In the genomic region with DNA sequence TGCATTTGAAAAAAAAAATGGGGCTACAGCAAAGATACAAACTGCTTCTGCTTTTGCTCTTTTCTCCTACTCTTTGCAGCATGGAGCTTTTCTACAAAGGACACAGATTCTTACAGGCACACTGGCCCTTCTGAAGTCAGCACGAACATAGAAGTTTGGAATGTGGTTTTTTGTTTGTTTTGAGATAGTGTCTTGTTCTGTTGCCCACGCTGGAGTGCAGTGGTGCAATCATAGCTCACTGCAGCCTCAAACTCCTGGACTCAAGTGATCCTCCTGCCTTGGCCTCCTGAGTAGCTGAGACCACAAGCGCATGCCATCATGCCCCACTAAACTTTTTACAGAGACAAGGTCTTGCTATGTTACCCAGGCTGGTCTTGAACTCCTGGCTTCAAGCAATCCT, we compare ENCODE assay signal across 6 cellular contexts. TPM values are rescaled to one million over a fixed set of nuclear protein-coding genes. Genes with fewer than 3 reads are reported as not detected.
"Had no signal": no experiment of that assay in that cellular context is flagged by ENCODE, and none has a peak within 500 bp of the region (broad histone marks: within the 10 kb centered on the region; RNA-seq: fewer than 3 reads in every experiment).

No MANE protein-coding gene starts in this region.

RNA-seq across cellular contexts. Expression of a gene that starts 9.4 kb away (rescaled TPM):
- total RNA-seq: activated CD8-positive, alpha-beta T cell treated with anti-CD3 and anti-CD28 coated beads, Interleukin-2, amount 10 ng/mL, durations not matched to agents 7 days and 5 days; activated T-helper 1 cell treated with anti-CD3 and anti-CD28 coated beads, Interleukin-12 subunit alpha, Interleukin-12 subunit beta, Interleukin-2, Interleukin-4 antibody, amounts not matched to agents 30 ng/mL and 10 ng/mL and 1 ng/mL, durations not matched to agents 14 hours and 24 hours and 36 hours; endothelial cell of umbilical vein; SK-MEL-5; T-cell had no signal
- polyA plus RNA-seq: endothelial cell of umbilical vein, immature natural killer cell had no signal
